24 cellular contexts compared by ENCODE assay signal in the genomic region with DNA sequence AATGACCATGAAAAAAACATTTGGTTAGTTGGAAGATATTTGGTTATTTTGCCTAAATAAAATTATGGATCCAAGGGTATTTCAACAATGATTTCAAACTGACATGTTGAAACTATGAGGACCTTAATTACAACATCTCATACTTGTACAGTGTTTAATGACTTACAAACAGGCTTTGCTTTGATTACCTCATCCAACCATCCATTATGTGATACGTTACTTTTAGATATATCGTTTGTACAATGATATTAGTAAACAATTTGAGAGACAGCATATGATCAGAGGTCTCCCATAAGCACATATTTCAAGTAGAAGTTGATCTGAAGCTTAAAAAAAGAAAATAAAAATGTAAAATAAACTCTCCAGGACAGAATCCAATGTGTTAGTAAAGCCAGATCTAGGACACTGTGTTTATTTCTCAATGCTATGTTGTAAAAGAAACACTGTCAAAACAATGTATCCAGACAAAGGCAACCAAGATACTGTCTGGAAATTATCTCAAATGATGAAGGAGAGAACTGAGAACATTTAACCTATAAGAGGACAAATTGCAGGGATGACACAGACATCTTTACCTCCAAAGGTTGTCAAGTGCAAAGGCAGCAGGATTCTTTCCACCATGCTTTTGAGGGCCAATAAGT.
"Had no signal": no experiment of that assay in that cellular context is flagged by ENCODE, and none has a peak within 500 bp of the region (broad histone marks: within the 10 kb centered on the region; RNA-seq: fewer than 3 reads in every experiment).

No MANE protein-coding gene starts in this region.

- H3K27ac ChIP-seq: lower lobe of right lung, right lobe of liver, thoracic aorta, upper lobe of left lung had no signal

- H3K27me3 ChIP-seq: esophagus squamous epithelium, right lobe of liver, upper lobe of left lung had no signal

- H3K4me3 ChIP-seq: esophagus squamous epithelium, lower lobe of right lung, mucosa of descending colon, right lobe of liver, smooth muscle cell, thoracic aorta, upper lobe of left lung had no signal

- FAIRE-seq: colon, endothelial cell of umbilical vein had no signal

- H3K9me3 ChIP-seq: esophagus squamous epithelium, lower lobe of right lung, mucosa of descending colon, right lobe of liver, thoracic aorta, upper lobe of left lung had no signal

- H3K4me1 ChIP-seq: right lobe of liver had no signal

- ATAC-seq: activated CD4-positive, CD25-positive, alpha-beta regulatory T cell treated with anti-CD3 and anti-CD28 coated beads, Interleukin-2, amount 50 U/mL, for 24 hours; left lobe of liver; lower lobe of right lung; mucosa of descending colon; right lobe of liver had no signal

- H3K4me2 ChIP-seq: smooth muscle cell had no signal

- DNase-seq: activated CD4-positive, alpha-beta memory T cell treated with anti-CD3 and anti-CD28 coated beads, Interleukin-2, amount 10 ng/mL, durations not matched to agents 7 days and 5 days; activated CD4-positive, alpha-beta T cell treated with anti-CD3 and anti-CD28 coated beads, Interleukin-2, amount 10 ng/mL, durations not matched to agents 24 days and 14 days; activated effector memory CD4-positive, alpha-beta T cell treated with anti-CD3 and anti-CD28 coated beads, Interleukin-2, amount 50 U/mL, for 16 hours; activated naive CD4-positive, alpha-beta T cell treated with anti-CD3 and anti-CD28 coated beads, Interleukin-2, amount 10 ng/mL, durations not matched to agents 7 days and 5 days; aorta; effector memory CD4-positive, alpha-beta T cell; esophagus squamous epithelium; foreskin fibroblast; lower lobe of right lung; mesendoderm; mucosa of descending colon; naive B cell; nucleus accumbens; right lobe of liver; stimulated activated CD4-positive, alpha-beta T cell treated with anti-CD3 and anti-CD28 coated beads, Interleukin-15, amount 100 ng/mL, for 24 hours; stimulated activated CD8-positive, alpha-beta memory T cell treated with anti-CD3 and anti-CD28 coated beads, Interleukin-4, amount 100 ng/mL, for 48 hours; stimulated activated naive CD4-positive, alpha-beta T cell; upper lobe of left lung had no signal

- H3K36me3 ChIP-seq: esophagus squamous epithelium, lower lobe of right lung, right lobe of liver, thoracic aorta, upper lobe of left lung had no signal
